Comparison of ENCODE assay signal across 15 cellular contexts in genomic region chr10:21402606-21403083, GRCh38.
DNase-seq lines count a peak whose midpoint lies in the region; ATAC-seq and TF ChIP-seq lines count a peak whose summit lies in the region.
"Had no signal": no experiment of that assay in that cellular context is flagged by ENCODE, and none has a peak within 500 bp of the region (broad histone marks: within the 10 kb centered on the region; RNA-seq: fewer than 3 reads in every experiment).

No MANE protein-coding gene starts in this region.

- H3K27me3 Mint-ChIP-seq in endodermal cell (ENCODE audit: insufficient read depth) = no peaks in the 10 kb centered on the region

- H3K27ac ChIP-seq in lower lobe of right lung (no peak overlapping the region), endodermal cell (ENCODE audit: low read depth, low read length) (no peak overlapping the region)

- H3K36me3 ChIP-seq in lower lobe of right lung = no peaks in the 10 kb centered on the region
- H3K36me3 ChIP-seq in endodermal cell (ENCODE audit: control insufficient read depth, insufficient read depth, low read length) = no peaks in the 10 kb centered on the region

- DNase-seq in COLO829 (ENCODE audit: low spot score) (peak; percentile 45), LHCN-M2 (ENCODE audit: low read depth) (peak; percentile 29), cardiac fibroblast (ENCODE audit: low read depth in 2 of 2) (peak; percentile 80 to 89), lower lobe of right lung (no peak), T-helper 1 cell (no peak), endodermal cell (no peak), NCI-H2029 treated with DMSO at 0.1 percent for 48 hours (lab: John Stamatoyannopoulos, UW) (no peak)
- DNase-seq: activated CD4-positive, CD25-positive, alpha-beta regulatory T cell; caudate nucleus; CD4-positive, alpha-beta memory T cell; left colon; occipital lobe; stimulated activated CD4-positive, alpha-beta T cell treated with anti-CD3 and anti-CD28 coated beads, Interleukin-1b, Interleukin-23, amount 100 ng/mL, for 48 hours; stimulated activated naive CD4-positive, alpha-beta T cell had no signal

- H3K36me3 Mint-ChIP-seq in endodermal cell (ENCODE audit: low read depth) = peaks cover 13% of the 10 kb centered on the region
- H3K36me3 Mint-ChIP-seq: CD4-positive, alpha-beta memory T cell had no signal

- H3K4me3 ChIP-seq in cardiac fibroblast (replicated peaks in 1 of 2; ENCODE audit: low read depth in 2 of 2, low read length in 2 of 2) = no peak overlapping the region
- H3K4me3 ChIP-seq in lower lobe of right lung = no peak overlapping the region
- no peak overlapping the region for H3K4me3 ChIP-seq in endodermal cell (ENCODE audit: low read length)

- no peak overlapping the region for H3K9ac ChIP-seq in endodermal cell (ENCODE audit: extremely low read depth, low read length, poor library complexity, severe bottlenecking)

- TF ChIP-seq CTCF in cardiac fibroblast (IDR thresholded peaks at IDR 0.05; ENCODE audit: low read depth, low read length) (no peak), lower lobe of right lung (IDR thresholded peaks at IDR 0.05) (no peak), endodermal cell (conservative IDR thresholded peaks at IDR 0.05) (no peak)

- H3K4me3 Mint-ChIP-seq in endodermal cell = no peak overlapping the region
- H3K4me3 Mint-ChIP-seq: CD4-positive, alpha-beta memory T cell had no signal

- ATAC-seq in lower lobe of right lung (peak; percentile 19 to 50), GM18517 (IDR thresholded peaks at IDR 0.05; ENCODE audit: unreplicated experiment) (no peak)
- ATAC-seq: left colon had no signal

- H3K27me3 ChIP-seq in lower lobe of right lung (ENCODE audit: low read depth) = no peaks in the 10 kb centered on the region
- no peaks in the 10 kb centered on the region for H3K27me3 ChIP-seq in endodermal cell (ENCODE audit: control insufficient read depth, insufficient read depth, low read length, poor library complexity, severe bottlenecking)

- H3K9me3 ChIP-seq in lower lobe of right lung = no peaks in the 10 kb centered on the region
- H3K9me3 ChIP-seq in endodermal cell (ENCODE audit: control insufficient read depth, low read length) = peaks cover 41% of the 10 kb centered on the region

- WGBS in endodermal cell (ENCODE audit: insufficient coverage in 1 of 2, insufficient read length in 1 of 2), 2 experiments = 88% methylated on average over 4 of the region's 4 CpGs; no CpG with 5 or more reads in 1 of the 2 experiments

- no peak overlapping the region for H3K27ac Mint-ChIP-seq in endodermal cell
- H3K27ac Mint-ChIP-seq: CD4-positive, alpha-beta memory T cell had no signal

- peaks cover 36% of the 10 kb centered on the region for H3K9me3 Mint-ChIP-seq in endodermal cell
- H3K9me3 Mint-ChIP-seq: CD4-positive, alpha-beta memory T cell had no signal

- H3K4me1 ChIP-seq in lower lobe of right lung (no peaks in the 10 kb centered on the region), endodermal cell (ENCODE audit: control insufficient read depth, insufficient read depth, low read length) (peaks cover 20% of the 10 kb centered on the region)

- H3K4me1 Mint-ChIP-seq in endodermal cell = peaks cover 42% of the 10 kb centered on the region

- intact Hi-C loops in lower lobe of right lung (cut with DNase I) = no loop called here

Comparison
In these comparisons a context has a peak if more than half of its experiments do, and no peak if none do; other contexts are left out.
1. DNase-seq: peak in COLO829 (single experiment), LHCN-M2 (single experiment) and cardiac fibroblast (2 of 2); none in lower lobe of right lung (single experiment), T-helper 1 cell (0 of 5), endodermal cell (single experiment) and NCI-H2029 treated with DMSO at 0.1 percent for 48 hours (single experiment).